ENCODE assay signal across 9 cellular contexts in genomic region chr2:26179446-26179907, GRCh38. TPM values are rescaled to one million over a fixed set of nuclear protein-coding genes. Genes with fewer than 3 reads are reported as not detected.
DNase-seq lines count a peak whose midpoint lies in the region; ATAC-seq and TF ChIP-seq lines count a peak whose summit lies in the region.
"Had no signal": no experiment of that assay in that cellular context is flagged by ENCODE, and none has a peak within 500 bp of the region (broad histone marks: within the 10 kb centered on the region; RNA-seq: fewer than 3 reads in every experiment).

No MANE protein-coding gene starts in this region.

- no peak overlapping the region for H3K27ac ChIP-seq in effector memory CD4-positive, alpha-beta T cell (ENCODE audit: insufficient read depth, low read length, poor library complexity, severe bottlenecking)
- no peak overlapping the region for H3K27ac ChIP-seq in naive thymus-derived CD4-positive, alpha-beta T cell (ENCODE audit: low read depth, low read length)
- H3K27ac ChIP-seq in RWPE1 = no peak overlapping the region

- H3K27me3 Mint-ChIP-seq in naive thymus-derived CD4-positive, alpha-beta T cell = peaks cover 22 to 57% (median 37%) of the 10 kb centered on the region in 5 donors

- no peaks in the 10 kb centered on the region for H3K9me3 Mint-ChIP-seq in naive thymus-derived CD4-positive, alpha-beta T cell

- POLR2A ChIA-PET in naive thymus-derived CD4-positive, alpha-beta T cell (lab: Charles Lee) = interaction anchor here (0.6 kb wide), 1 partner anchor 361 kb away, joined by 4 read pairs; no protein-coding TSS in a partner anchor
- POLR2A ChIA-PET in RWPE1 (lab: Yijun Ruan, JAX; ENCODE audit: low non-redundant PET) = no interaction called here

- DNase-seq in Ammon's horn (ENCODE audit: low spot score) (peak; percentile 56), RWPE1 (ENCODE audit: low spot score) (no peak), LoVo (ENCODE audit: low spot score) (no peak), inferior parietal cortex (ENCODE audit: extremely low spot score) (no peak)
- no peak for DNase-seq in Jurkat, Clone E6-1 (ENCODE audit: low read depth, low spot score)
- DNase-seq in effector memory CD4-positive, alpha-beta T cell = no peak
- no peak for DNase-seq in naive thymus-derived CD4-positive, alpha-beta T cell
- DNase-seq: GDM1 had no signal

- no peaks in the 10 kb centered on the region for H3K36me3 ChIP-seq in effector memory CD4-positive, alpha-beta T cell (ENCODE audit: control insufficient read depth, insufficient read depth, low read length)
- H3K36me3 ChIP-seq in naive thymus-derived CD4-positive, alpha-beta T cell (ENCODE audit: control insufficient read depth in 2 of 3, insufficient read depth in 3 of 3, low read length in 3 of 3) = no peaks in the 10 kb centered on the region

- intact Hi-C loops in naive thymus-derived CD4-positive, alpha-beta T cell (cut with micrococcal nuclease) = no loop called here

- H3K27me3 ChIP-seq in effector memory CD4-positive, alpha-beta T cell (replicated peaks; ENCODE audit: control insufficient read depth, insufficient read depth, low read length, poor library complexity, severe bottlenecking) = peaks cover 5% of the 10 kb centered on the region
- peaks cover 0 to 2% of the 10 kb centered on the region in 2 donors for H3K27me3 ChIP-seq in naive thymus-derived CD4-positive, alpha-beta T cell (ENCODE audit: control insufficient read depth in 2 of 2, insufficient read depth in 2 of 2, low read length in 2 of 2)

- CTCF ChIA-PET in naive thymus-derived CD4-positive, alpha-beta T cell (lab: Charles Lee) = no interaction called here
- CTCF ChIA-PET in RWPE1 (lab: Yijun Ruan, JAX) = no interaction called here

- H3K4me1 Mint-ChIP-seq in naive thymus-derived CD4-positive, alpha-beta T cell = peaks cover 9 to 25% (median 16%) of the 10 kb centered on the region in 7 donors

- TF ChIP-seq CTCF in RWPE1 (conservative IDR thresholded peaks at IDR 0.05; ENCODE audit: low read depth) = no peak

- peak overlapping the region; percentile 13 to 76 (median 62) for H3K4me3 Mint-ChIP-seq in naive thymus-derived CD4-positive, alpha-beta T cell

- H3K27ac Mint-ChIP-seq in naive thymus-derived CD4-positive, alpha-beta T cell = peak overlapping the region in 1 of 9 donors; percentile 67

- peaks cover 10% of the 10 kb centered on the region for H3K4me1 ChIP-seq in effector memory CD4-positive, alpha-beta T cell (ENCODE audit: control insufficient read depth, insufficient read depth, low read length, poor library complexity, severe bottlenecking)
- H3K4me1 ChIP-seq in naive thymus-derived CD4-positive, alpha-beta T cell (ENCODE audit: control insufficient read depth in 2 of 2, insufficient read depth in 2 of 2, low read length in 2 of 2) = peaks cover 0 to 6% of the 10 kb centered on the region in 2 donors

- ATAC-seq in naive thymus-derived CD4-positive, alpha-beta T cell = no peak
- no peak for ATAC-seq in HG03457 (IDR thresholded peaks at IDR 0.05; ENCODE audit: unreplicated experiment)

- H3K4me3 ChIP-seq in Jurkat, Clone E6-1 (ENCODE audit: low read length) = peak overlapping the region; percentile 56
- H3K4me3 ChIP-seq in effector memory CD4-positive, alpha-beta T cell (ENCODE audit: insufficient read depth, low read depth, low read length, poor library complexity, severe bottlenecking) = peak overlapping the region; percentile 42
- H3K4me3 ChIP-seq in naive thymus-derived CD4-positive, alpha-beta T cell (ENCODE audit: low read length) = peak overlapping the region; percentile 46

- H3K9me3 ChIP-seq in effector memory CD4-positive, alpha-beta T cell (ENCODE audit: control insufficient read depth, low read length) = no peaks in the 10 kb centered on the region
- H3K9me3 ChIP-seq in naive thymus-derived CD4-positive, alpha-beta T cell (ENCODE audit: control insufficient read depth in 2 of 3, low read length in 3 of 3) = no peaks in the 10 kb centered on the region

- H3K36me3 Mint-ChIP-seq in naive thymus-derived CD4-positive, alpha-beta T cell = peaks cover 0 to 3% (median 0%) of the 10 kb centered on the region in 5 donors

RNA-seq across cellular contexts. Expression of gene GAREM2, which starts 6.6 kb away (rescaled TPM):
- polyA plus RNA-seq in Jurkat, Clone E6-1 (2012; ENCODE audit: insufficient read depth, insufficient read length) = 10.2 TPM
- 1 to 10 TPM; 4.5 to 8.4 (median 4.9) TPM for total RNA-seq in naive thymus-derived CD4-positive, alpha-beta T cell
- polyA plus RNA-seq in naive thymus-derived CD4-positive, alpha-beta T cell = 1 to 10 TPM; 2.4 to 2.6 TPM
